ENCODE assay signal across 22 cellular contexts in genomic region chr10:95525033-95525418, GRCh38. TPM values are rescaled to one million over a fixed set of nuclear protein-coding genes. Genes with fewer than 3 reads are reported as not detected.
DNase-seq lines count a peak whose midpoint lies in the region; ATAC-seq and TF ChIP-seq lines count a peak whose summit lies in the region.
"Had no signal": no experiment of that assay in that cellular context is flagged by ENCODE, and none has a peak within 500 bp of the region (broad histone marks: within the 10 kb centered on the region; RNA-seq: fewer than 3 reads in every experiment).

No MANE protein-coding gene starts in this region.

- H3K36me3 Mint-ChIP-seq in chondrocyte (ENCODE audit: low read depth) = no peaks in the 10 kb centered on the region

- intact Hi-C loops in colonic mucosa (cut with DNase I) = no loop called here

- DNase-seq in M059J (ENCODE audit: low read depth) (peak; percentile 40), colonic mucosa (no peak), thoracic aorta (ENCODE audit: low spot score) (no peak), chondrocyte (ENCODE audit: low spot score) (no peak), foreskin fibroblast (no peak)
- DNase-seq: activated CD4-positive, CD25-positive, alpha-beta regulatory T cell treated with anti-CD3 and anti-CD28 coated beads, Interleukin-2, amount 50 U/mL, for 72 hours; activated CD8-positive, alpha-beta memory T cell treated with anti-CD3 and anti-CD28 coated beads for 24 hours; activated naive CD4-positive, alpha-beta T cell treated with anti-CD3 and anti-CD28 coated beads, Interleukin-2, amount 50 U/mL, for 16 hours; activated T-cell treated with anti-CD3 and anti-CD28 coated beads, Interleukin-2, amount 50 U/mL, for 48 hours; CD4-positive, alpha-beta T cell; central memory CD4-positive, alpha-beta T cell; DMS 273 treated with DMSO at 0.1 percent for 48 hours; erythroblast; GOT3; left colon; midbrain; NCI-H1694 treated with DMSO at 0.1 percent for 48 hours; T1000 had no signal

- H3K9ac ChIP-seq in colonic mucosa (ENCODE audit: low read depth in 2 of 2, low read length in 2 of 2) (no peak overlapping the region), mucosa of rectum (ENCODE audit: low read depth in 1 of 2, low read length in 2 of 2) (no peak overlapping the region)
- H3K9ac ChIP-seq: parathyroid adenoma had no signal

- H3K9me3 ChIP-seq in colonic mucosa (no peaks in the 10 kb centered on the region), mucosa of rectum (ENCODE audit: control insufficient read depth in 2 of 2, low read length in 2 of 2) (no peaks in the 10 kb centered on the region), thoracic aorta (no peaks in the 10 kb centered on the region)

- H3K27me3 ChIP-seq in colonic mucosa (no peaks in the 10 kb centered on the region), mucosa of rectum (ENCODE audit: control insufficient read depth in 2 of 2, insufficient read depth in 2 of 2, low read length in 2 of 2) (no peaks in the 10 kb centered on the region), thoracic aorta (replicated peaks; ENCODE audit: insufficient read depth) (no peaks in the 10 kb centered on the region)

- H3K27me3 Mint-ChIP-seq in chondrocyte (ENCODE audit: low read depth) = peaks cover under 1% of the 10 kb centered on the region

- H3K4me3 ChIP-seq in colonic mucosa (no peak overlapping the region), mucosa of rectum (ENCODE audit: low read length in 2 of 2) (no peak overlapping the region), thoracic aorta (peak overlapping the region; percentile 7), foreskin fibroblast (ENCODE audit: low read depth in 1 of 2, low read length in 2 of 2) (no peak overlapping the region)

- no peak overlapping the region for H3K4me3 Mint-ChIP-seq in chondrocyte (ENCODE audit: unreplicated experiment)
- H3K4me3 Mint-ChIP-seq: CD4-positive, alpha-beta T cell; IgD-negative memory B cell had no signal

- H3K36me3 ChIP-seq in colonic mucosa (no peaks in the 10 kb centered on the region), mucosa of rectum (ENCODE audit: control insufficient read depth in 2 of 2, insufficient read depth in 2 of 2, low read length in 2 of 2) (no peaks in the 10 kb centered on the region), thoracic aorta (no peaks in the 10 kb centered on the region)

- H3K4me1 Mint-ChIP-seq in chondrocyte (ENCODE audit: low read depth) = peaks cover 14% of the 10 kb centered on the region
- H3K4me1 Mint-ChIP-seq: IgD-negative memory B cell had no signal

- H3K27ac Mint-ChIP-seq in chondrocyte (ENCODE audit: unreplicated experiment) = no peak overlapping the region
- H3K27ac Mint-ChIP-seq: CD4-positive, alpha-beta T cell; IgD-negative memory B cell had no signal

- H3K9me3 Mint-ChIP-seq in chondrocyte (ENCODE audit: low read depth) = no peaks in the 10 kb centered on the region
- H3K9me3 Mint-ChIP-seq: CD4-positive, alpha-beta T cell had no signal

- TF ChIP-seq CTCF in colonic mucosa (IDR thresholded peaks at IDR 0.05) (no peak), thoracic aorta (IDR thresholded peaks at IDR 0.05) (no peak), chondrocyte (IDR thresholded peaks at IDR 0.05) (no peak), foreskin fibroblast (IDR thresholded peaks at IDR 0.05; ENCODE audit: low read depth, low read length) (no peak)

- peaks cover 3% of the 10 kb centered on the region for H3K4me1 ChIP-seq in colonic mucosa
- H3K4me1 ChIP-seq in mucosa of rectum (ENCODE audit: control insufficient read depth in 2 of 2, insufficient read depth in 2 of 2, low read length in 2 of 2) = peaks cover 0 to 7% of the 10 kb centered on the region in 2 donors
- H3K4me1 ChIP-seq in thoracic aorta (ENCODE audit: control insufficient read depth in 1 of 2, low read depth in 2 of 2) = peaks cover 59 to 100% of the 10 kb centered on the region in 2 donors
- H3K4me1 ChIP-seq: parathyroid adenoma had no signal

- H3K27ac ChIP-seq in colonic mucosa = peak overlapping the region; percentile 14
- H3K27ac ChIP-seq in mucosa of rectum (ENCODE audit: low read depth in 2 of 2, low read length in 2 of 2) = peak overlapping the region; percentile 30 to 53
- H3K27ac ChIP-seq in thoracic aorta = peak overlapping the region; percentile 1 to 36
- H3K27ac ChIP-seq: parathyroid adenoma had no signal

- ATAC-seq in thoracic aorta (ENCODE audit: insufficient number of reproducible peaks, low FRiP score, low read depth) = no peak
- ATAC-seq in HG03469 (IDR thresholded peaks at IDR 0.05; ENCODE audit: unreplicated experiment) = no peak

RNA-seq across cellular contexts. Expression of gene SORBS1, which starts 36.1 kb away (rescaled TPM):
- total RNA-seq in M059J (2014; rRNA removed; shearing (Covaris generic)) = 0.57 and 2.4 TPM in 2 replicates
- total RNA-seq in colonic mucosa (100 to 1,000 TPM in 1 of 2 donors, 10 to 100 TPM in 1; 17.6 to 150 TPM), thoracic aorta (1,000 to 10,000 TPM; 1,110 to 1,659 TPM), chondrocyte (5.0 to 7.0 TPM (median 5.6 TPM) in 3 replicates)

Comparison
In these comparisons a context has a peak if more than half of its experiments do, and no peak if none do; other contexts are left out.
1. RNA of gene SORBS1, which starts 36.1 kb away (total RNA-seq): 1,110 to 1,659 TPM in thoracic aorta; 17.6 to 150 TPM in colonic mucosa, 5.0 to 7.0 TPM in chondrocyte and 0.57 to 2.4 TPM in M059J; every median in the first group is over 4 times any median in the second.
2. Peak in every context shown above with its lines, with median percentiles within 50 percentile points of each other: H3K27ac ChIP-seq.